ENCODE assay signal across 11 cellular contexts in the genomic region with DNA sequence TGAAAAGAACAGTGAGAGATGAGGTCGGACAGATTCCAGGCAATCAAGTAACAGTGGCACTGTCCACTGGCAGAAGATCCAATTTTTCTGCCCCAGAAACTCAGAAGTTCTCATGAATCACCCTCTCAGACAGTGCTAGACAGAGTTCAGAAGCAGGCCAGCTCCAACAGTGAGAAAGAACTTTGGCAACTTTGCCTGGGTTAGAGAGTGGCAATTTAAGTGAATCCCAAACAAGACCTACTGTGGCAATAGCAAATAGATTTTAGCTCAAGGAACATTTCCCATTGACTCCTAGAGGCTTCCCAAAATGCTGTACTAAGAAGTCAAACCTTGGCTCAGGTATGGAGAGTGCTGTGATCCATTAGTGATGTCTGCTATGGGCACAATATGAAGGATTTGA. TPM values are rescaled to one million over a fixed set of nuclear protein-coding genes. Genes with fewer than 3 reads are reported as not detected.
A peak's percentile ranks its signal among the peaks of the same experiment; 100 is the strongest.
DNase-seq lines count a peak whose midpoint lies in the region; ATAC-seq and TF ChIP-seq lines count a peak whose summit lies in the region.
"Had no signal": no experiment of that assay in that cellular context is flagged by ENCODE, and none has a peak within 500 bp of the region (broad histone marks: within the 10 kb centered on the region; RNA-seq: fewer than 3 reads in every experiment).

No MANE protein-coding gene starts in this region.

- peaks cover 9% of the 10 kb centered on the region for H3K9me3 Mint-ChIP-seq in activated naive CD4-positive, alpha-beta T cell treated with anti-CD3 and anti-CD28 coated beads, Interleukin-2, amount 50 U/mL, for 24 hours
- H3K9me3 Mint-ChIP-seq in activated naive CD8-positive, alpha-beta T cell treated with anti-CD3 and anti-CD28 coated beads, Interleukin-2, amount 50 U/mL, for 24 hours: peaks cover 4% of the 10 kb centered on the region

- no peak for DNase-seq in activated naive CD4-positive, alpha-beta T cell (lab: John Stamatoyannopoulos, UW)
- DNase-seq in activated naive CD8-positive, alpha-beta T cell treated with anti-CD3 and anti-CD28 coated beads, Interleukin-2, amount 50 U/mL, for 24 hours: no peak
- DNase-seq in iris pigment epithelial cell (ENCODE audit: low read depth) (peak; percentile 79), vagina (ENCODE audit: extremely low spot score in 2 of 2) (no peak), tibial nerve (ENCODE audit: low spot score in 2 of 2) (no peak), DMS53 (lab: John Stamatoyannopoulos, UW) (no peak)
- DNase-seq: left cardiac atrium, RPMI8226 had no signal

- TF ChIP-seq CTCF in vagina (IDR thresholded peaks at IDR 0.05) (no peak), tibial nerve (IDR thresholded peaks at IDR 0.05) (no peak)

- H3K27me3 Mint-ChIP-seq in activated naive CD4-positive, alpha-beta T cell treated with anti-CD3 and anti-CD28 coated beads, Interleukin-2, amount 50 U/mL, for 24 hours: no peaks in the 10 kb centered on the region
- no peaks in the 10 kb centered on the region for H3K27me3 Mint-ChIP-seq in activated naive CD8-positive, alpha-beta T cell treated with anti-CD3 and anti-CD28 coated beads, Interleukin-2, amount 50 U/mL, for 24 hours

- no peak overlapping the region for H3K4me3 ChIP-seq in vagina
- H3K4me3 ChIP-seq in tibial nerve: no peak overlapping the region

- peaks cover 63% of the 10 kb centered on the region for H3K36me3 Mint-ChIP-seq in activated naive CD4-positive, alpha-beta T cell treated with anti-CD3 and anti-CD28 coated beads, Interleukin-2, amount 50 U/mL, for 24 hours
- peaks cover 87% of the 10 kb centered on the region for H3K36me3 Mint-ChIP-seq in activated naive CD8-positive, alpha-beta T cell treated with anti-CD3 and anti-CD28 coated beads, Interleukin-2, amount 50 U/mL, for 24 hours (ENCODE audit: low read depth)

- no peaks in the 10 kb centered on the region for H3K27me3 ChIP-seq in vagina
- no peaks in the 10 kb centered on the region for H3K27me3 ChIP-seq in tibial nerve

- peaks cover 97% of the 10 kb centered on the region for H3K4me1 ChIP-seq in vagina
- peaks cover 0 to 27% (median 13%) of the 10 kb centered on the region in 4 donors for H3K4me1 ChIP-seq in tibial nerve

- TF ChIP-seq POLR2A in vagina (IDR thresholded peaks at IDR 0.05) (no peak), tibial nerve (IDR thresholded peaks at IDR 0.05) (no peak)

- H3K4me3 Mint-ChIP-seq in activated naive CD4-positive, alpha-beta T cell treated with anti-CD3 and anti-CD28 coated beads, Interleukin-2, amount 50 U/mL, for 24 hours: peak overlapping the region; percentile 100
- H3K4me3 Mint-ChIP-seq in activated naive CD8-positive, alpha-beta T cell treated with anti-CD3 and anti-CD28 coated beads, Interleukin-2, amount 50 U/mL, for 24 hours: no peak overlapping the region

- WGBS in tibial nerve, 2 donors: 64 to 76% methylated on average over 1 of the region's 1 CpG

- no peak for ATAC-seq in activated naive CD8-positive, alpha-beta T cell treated with anti-CD3 and anti-CD28 coated beads, Interleukin-2, amount 50 U/mL, for 24 hours
- ATAC-seq in GM21515 (IDR thresholded peaks at IDR 0.05; ENCODE audit: unreplicated experiment): no peak
- ATAC-seq: activated CD4-positive, CD25-positive, alpha-beta regulatory T cell treated with anti-CD3 and anti-CD28 coated beads, Interleukin-2, amount 50 U/mL, for 24 hours had no signal

- intact Hi-C loops in vagina (cut with DNase I): loop anchor here (10.0 kb wide), 1 partner anchor 56 kb away; no protein-coding TSS in a partner anchor

- H3K9me3 ChIP-seq in vagina (no peaks in the 10 kb centered on the region), tibial nerve (no peaks in the 10 kb centered on the region)

- peaks cover 98% of the 10 kb centered on the region for H3K4me1 Mint-ChIP-seq in activated naive CD4-positive, alpha-beta T cell treated with anti-CD3 and anti-CD28 coated beads, Interleukin-2, amount 50 U/mL, for 24 hours
- H3K4me1 Mint-ChIP-seq in activated naive CD8-positive, alpha-beta T cell treated with anti-CD3 and anti-CD28 coated beads, Interleukin-2, amount 50 U/mL, for 24 hours: peaks cover 99% of the 10 kb centered on the region

- peaks cover 0 to 5% of the 10 kb centered on the region in 2 donors for H3K36me3 ChIP-seq in vagina
- H3K36me3 ChIP-seq in tibial nerve: peaks cover 0 to 9% (median 0%) of the 10 kb centered on the region in 3 donors

- TF ChIP-seq EP300 in tibial nerve (IDR thresholded peaks at IDR 0.05): no peak

- H3K27ac Mint-ChIP-seq in activated naive CD4-positive, alpha-beta T cell treated with anti-CD3 and anti-CD28 coated beads, Interleukin-2, amount 50 U/mL, for 24 hours: peak overlapping the region; percentile 99
- peak overlapping the region; percentile 98 for H3K27ac Mint-ChIP-seq in activated naive CD8-positive, alpha-beta T cell treated with anti-CD3 and anti-CD28 coated beads, Interleukin-2, amount 50 U/mL, for 24 hours

- H3K27ac ChIP-seq in vagina: peak overlapping the region; percentile 20
- peak overlapping the region in 1 of 4 donors; percentile 26 for H3K27ac ChIP-seq in tibial nerve

RNA-seq across cellular contexts. Expression of a gene that starts 12.3 kb away (rescaled TPM):
- total RNA-seq in vagina (869 TPM), tibial nerve (100 to 1,000 TPM in 1 of 4 donors, 10 to 100 TPM in 3; 67.1 to 180 (median 84.8) TPM)
